8 cellular contexts compared by ENCODE assay signal in genomic region chr19:40348125-40348913, GRCh38. TPM values are rescaled to one million over a fixed set of nuclear protein-coding genes. Genes with fewer than 3 reads are reported as not detected.
DNase-seq lines count a peak whose midpoint lies in the region; ATAC-seq, FAIRE-seq and TF ChIP-seq lines count a peak whose summit lies in the region.

Gene C19orf47 (minus strand): TSS chr19:40348397. CDS start chr19:40341857, 6,540 bp downstream.
Gene PLD3 (plus strand): TSS chr19:40348695. CDS start chr19:40366484, 17,789 bp downstream.

- H3K9me3 ChIP-seq in body of pancreas (no peaks in the 10 kb centered on the region), sigmoid colon (no peaks in the 10 kb centered on the region)

- DNase-seq in NCI-H2107 treated with DMSO at 0.1 percent for 48 hours (lab: John Stamatoyannopoulos, UW; ENCODE audit: unreplicated experiment), result peak; percentile 93
- DNase-seq in body of pancreas, result peak; percentile 99 to 100 (median 100)
- DNase-seq in iPS DF 19.7 (ENCODE audit: low read depth, low spot score), result peak; percentile 93
- peak; percentile 100 for DNase-seq in sigmoid colon

- H3K27me3 ChIP-seq in body of pancreas, result no peaks in the 10 kb centered on the region
- no peaks in the 10 kb centered on the region for H3K27me3 ChIP-seq in sigmoid colon

- TF ChIP-seq POLR2A in body of pancreas (IDR thresholded peaks at IDR 0.05), result peak; percentile 73 to 93 (median 90)
- peak; percentile 91 to 93 for TF ChIP-seq POLR2A in sigmoid colon (IDR thresholded peaks at IDR 0.05)

- peak; percentile 95 for ATAC-seq in GM18520 (IDR thresholded peaks at IDR 0.05; ENCODE audit: unreplicated experiment)
- peak; percentile 92 for ATAC-seq in HG03064 (IDR thresholded peaks at IDR 0.05; ENCODE audit: low read depth, unreplicated experiment)
- ATAC-seq in body of pancreas, result peak; percentile 99

- H3K36me3 ChIP-seq in body of pancreas (replicated peaks in 1 of 2; ENCODE audit: insufficient read depth in 1 of 2, low read depth in 2 of 2) (no peaks in the 10 kb centered on the region), sigmoid colon (no peaks in the 10 kb centered on the region)

- H3K4me1 ChIP-seq in body of pancreas, result peaks cover 18% of the 10 kb centered on the region
- peaks cover 0 to 30% (median 22%) of the 10 kb centered on the region in 4 donors for H3K4me1 ChIP-seq in sigmoid colon

- no peak for TF ChIP-seq CTCF in 22Rv1 (IDR thresholded peaks at IDR 0.05)
- peak in 1 of 7 experiments; percentile 47 for TF ChIP-seq CTCF in body of pancreas (IDR thresholded peaks at IDR 0.05)
- no peak for TF ChIP-seq CTCF in sigmoid colon (IDR thresholded peaks at IDR 0.05)

- WGBS in body of pancreas, 2 donors, result 0 to 1% methylated on average over 13 to 74 of the region's 77 CpGs
- 0% methylated on average over 77 of the region's 77 CpGs for WGBS in sigmoid colon, 2 donors

- TF ChIP-seq EP300 in sigmoid colon (IDR thresholded peaks at IDR 0.05), result peak in 1 of 4 donors; percentile 80

- peak within 1 kb of the TSS; percentile 70 for H3K27ac ChIP-seq in 22Rv1
- peak within 1 kb of the TSS in 3 of 4 donors; percentile 58 to 87 (median 64) for H3K27ac ChIP-seq in body of pancreas
- H3K27ac ChIP-seq in sigmoid colon, result peak within 1 kb of the TSS; percentile 78 to 84 (median 84)

- H3K4me3 ChIP-seq in body of pancreas (peak within 1 kb of the TSS; percentile 68 to 69), sigmoid colon (peak within 1 kb of the TSS; percentile 69 to 90 (median 76))

- intact Hi-C loops in body of pancreas (cut with DNase I) (no loop called here), sigmoid colon (cut with DNase I) (loop anchor here (2.0 to 5.0 kb wide), 3 partner anchors 54 to 118 kb away; partner anchors contain the start of gene SPTBN4)

- FAIRE-seq in TTC549 (lab: Jason Lieb, UNC), result peak; percentile 59

RNA-seq across cellular contexts. Expression of gene C19orf47, which starts in this region (rescaled TPM):
- total RNA-seq in body of pancreas (10 to 100 TPM in 1 of 2 donors, 1 to 10 TPM in 1; 3.9 to 19.8 TPM), sigmoid colon (10 to 100 TPM in 3 of 4 donors, 1 to 10 TPM in 1; 8.9 to 12.8 (median 11.5) TPM)
- 10 to 100 TPM in 1 of 3 donors, 1 to 10 TPM in 2; 7.9 to 16.7 (median 8.4) TPM for polyA plus RNA-seq in sigmoid colon

RNA-seq across cellular contexts. Expression of gene PLD3, which starts in this region (rescaled TPM):
- 100 to 1,000 TPM; 155 to 162 TPM for total RNA-seq in body of pancreas
- 100 to 1,000 TPM; 164 to 270 (median 230) TPM for total RNA-seq in sigmoid colon
- 100 to 1,000 TPM in 2 of 3 donors, 10 to 100 TPM in 1; 48.0 to 121 (median 118) TPM for polyA plus RNA-seq in sigmoid colon

Comparison
In these comparisons a context has a peak if more than half of its experiments do, and no peak if none do; other contexts are left out.
1. Peak in every context shown above with its lines: DNase-seq, ATAC-seq, H3K4me3 ChIP-seq and H3K27ac ChIP-seq.